8 cellular contexts compared by ENCODE assay signal in genomic region chr17:2854662-2855061, GRCh38. TPM values are rescaled to one million over a fixed set of nuclear protein-coding genes. Genes with fewer than 3 reads are reported as not detected.
DNase-seq lines count a peak whose midpoint lies in the region; ATAC-seq and TF ChIP-seq lines count a peak whose summit lies in the region.

No MANE protein-coding gene starts in this region.

- H3K4me3 Mint-ChIP-seq in activated CD4-positive, alpha-beta T cell treated with anti-CD3 and anti-CD28 coated beads, Interleukin-2, amount 10 ng/mL, durations not matched to agents 7 days and 5 days, result peak overlapping the region; percentile 71

- no peaks in the 10 kb centered on the region for H3K36me3 ChIP-seq in tibial artery

- POLR2A ChIA-PET in activated CD4-positive, alpha-beta T cell treated with anti-CD3 and anti-CD28 coated beads, Interleukin-2, amount 10 ng/mL, durations not matched to agents 7 days and 5 days (lab: Charles Lee), result no interaction called here
- POLR2A ChIA-PET in HEK293T (lab: Yijun Ruan, JAX), result no interaction called here

- H3K27ac Mint-ChIP-seq in activated CD4-positive, alpha-beta T cell treated with anti-CD3 and anti-CD28 coated beads, Interleukin-2, amount 10 ng/mL, durations not matched to agents 7 days and 5 days, result no peak overlapping the region

- TF ChIP-seq CTCF in tibial artery (IDR thresholded peaks at IDR 0.05), result no peak

- peaks cover 6% of the 10 kb centered on the region for H3K4me1 Mint-ChIP-seq in activated CD4-positive, alpha-beta T cell treated with anti-CD3 and anti-CD28 coated beads, Interleukin-2, amount 10 ng/mL, durations not matched to agents 7 days and 5 days

- DNase-seq in activated CD4-positive, alpha-beta T cell treated with anti-CD3 and anti-CD28 coated beads, Interleukin-2, amount 10 ng/mL, durations not matched to agents 7 days and 5 days, result no peak
- DNase-seq in activated CD4-positive, alpha-beta T cell treated with anti-CD3 and anti-CD28 coated beads, Interleukin-2, amount 50 U/mL, for 1 hour, result no peak
- DNase-seq in astrocyte of the hippocampus (ENCODE audit: low read depth, low spot score) (peak; percentile 29), left colon (peak; percentile 36 to 46), tibial artery (no peak), GM03348 (ENCODE audit: low spot score) (no peak), HEK293T (ENCODE audit: extremely low spot score) (no peak)

- H3K9me3 ChIP-seq in tibial artery, result no peaks in the 10 kb centered on the region

- peaks cover 44% of the 10 kb centered on the region for H3K27me3 Mint-ChIP-seq in activated CD4-positive, alpha-beta T cell treated with anti-CD3 and anti-CD28 coated beads, Interleukin-2, amount 10 ng/mL, durations not matched to agents 7 days and 5 days

- CTCF ChIA-PET in activated CD4-positive, alpha-beta T cell treated with anti-CD3 and anti-CD28 coated beads, Interleukin-2, amount 10 ng/mL, durations not matched to agents 7 days and 5 days (lab: Charles Lee), result no interaction called here
- CTCF ChIA-PET in HEK293T (lab: Yijun Ruan, JAX), result no interaction called here

- intact Hi-C loops in left colon (cut with DNase I, micrococcal nuclease), result no loop called here
- intact Hi-C loops in tibial artery (cut with DNase I; ENCODE audit: low total_unique reads), result no loop called here

- H3K36me3 Mint-ChIP-seq in activated CD4-positive, alpha-beta T cell treated with anti-CD3 and anti-CD28 coated beads, Interleukin-2, amount 10 ng/mL, durations not matched to agents 7 days and 5 days (ENCODE audit: low read depth), result no peaks in the 10 kb centered on the region

- no peaks in the 10 kb centered on the region for H3K9me3 Mint-ChIP-seq in activated CD4-positive, alpha-beta T cell treated with anti-CD3 and anti-CD28 coated beads, Interleukin-2, amount 10 ng/mL, durations not matched to agents 7 days and 5 days

- no peaks in the 10 kb centered on the region for H3K27me3 ChIP-seq in tibial artery

- ATAC-seq in left colon (no peak), GM19328 (IDR thresholded peaks at IDR 0.05; ENCODE audit: unreplicated experiment) (no peak)

- H3K27ac ChIP-seq in tibial artery, result peak overlapping the region in 1 of 2 donors; percentile 9

- peak overlapping the region; percentile 56 to 71 for H3K4me3 ChIP-seq in tibial artery

- H3K4me1 ChIP-seq in tibial artery, result peaks cover 0 to 29% (median 22%) of the 10 kb centered on the region in 4 donors

TF ChIP-seq in HEK293T, 16 proteins besides CTCF, POLR2A, EP300 and RAD21:
- no peak for TF ChIP-seq HDGF (IDR thresholded peaks at IDR 0.05; ENCODE audit: borderline replicate concordance)
- no peak for TF ChIP-seq FOXA1 (IDR thresholded peaks at IDR 0.05)
- TF ChIP-seq SUZ12 (IDR thresholded peaks at IDR 0.05), result no peak
- no peak for TF ChIP-seq ZNF384 (IDR thresholded peaks at IDR 0.05)
- no peak for TF ChIP-seq BHLHE40 (IDR thresholded peaks at IDR 0.05; ENCODE audit: borderline replicate concordance)
- no peak for TF ChIP-seq LEF1 (IDR thresholded peaks at IDR 0.05; ENCODE audit: borderline replicate concordance)
- no peak for TF ChIP-seq L3MBTL2 (conservative IDR thresholded peaks at IDR 0.05)
- TF ChIP-seq CTBP1 (IDR thresholded peaks at IDR 0.05; ENCODE audit: borderline replicate concordance), result no peak
- no peak for TF ChIP-seq ELF4 (IDR thresholded peaks at IDR 0.05)
- no peak for TF ChIP-seq NFRKB (IDR thresholded peaks at IDR 0.05)
- no peak for TF ChIP-seq FOXM1 (IDR thresholded peaks at IDR 0.05; ENCODE audit: borderline replicate concordance)
- no peak for TF ChIP-seq PKNOX1 (IDR thresholded peaks at IDR 0.05)
- no peak for TF ChIP-seq SP1 (IDR thresholded peaks at IDR 0.05)
- no peak for TF ChIP-seq TARDBP (IDR thresholded peaks at IDR 0.05)

RNA-seq across cellular contexts. Expression of gene RAP1GAP2, which starts 58.4 kb away (rescaled TPM):
- total RNA-seq in activated CD4-positive, alpha-beta T cell treated with anti-CD3 and anti-CD28 coated beads, Interleukin-2, amount 10 ng/mL, durations not matched to agents 7 days and 5 days, result 10 to 100 TPM; 27.8 to 37.3 TPM
- total RNA-seq in left colon, result 10 to 100 TPM; 40.8 to 55.2 TPM

Comparison
In these comparisons a context has a peak if more than half of its experiments do, and no peak if none do; other contexts are left out.
1. DNase-seq: peak in astrocyte of the hippocampus (single experiment) and left colon (2 of 2); none in activated CD4-positive, alpha-beta T cell treated with anti-CD3 and anti-CD28 coated beads, Interleukin-2, amount 10 ng/mL, durations not matched to agents 7 days and 5 days (single experiment), activated CD4-positive, alpha-beta T cell treated with anti-CD3 and anti-CD28 coated beads, Interleukin-2, amount 50 U/mL, for 1 hour (single experiment), tibial artery (0 of 2), GM03348 (single experiment) and HEK293T (single experiment).